15 cellular contexts compared by ENCODE assay signal in genomic region chr11:70544774-70545625, GRCh38.
A peak's percentile ranks its signal among the peaks of the same experiment; 100 is the strongest.
DNase-seq lines count a peak whose midpoint lies in the region; ATAC-seq, FAIRE-seq and TF ChIP-seq lines count a peak whose summit lies in the region.
"Had no signal": no experiment of that assay in that cellular context is flagged by ENCODE, and none has a peak within 500 bp of the region (broad histone marks: within the 10 kb centered on the region; RNA-seq: fewer than 3 reads in every experiment).

No MANE protein-coding gene starts in this region.

- FAIRE-seq in urothelium cell line (lab: Jason Lieb, UNC), result no peak

- no peaks in the 10 kb centered on the region for H3K4me1 ChIP-seq in lower lobe of right lung
- H3K4me1 ChIP-seq: colonic mucosa, esophagus muscularis mucosa, tibial nerve had no signal

- no peak overlapping the region for H3K27ac ChIP-seq in lower lobe of right lung
- H3K27ac ChIP-seq: colonic mucosa, esophagus muscularis mucosa, tibial nerve had no signal

- no peak for TF ChIP-seq CTCF in lower lobe of right lung (IDR thresholded peaks at IDR 0.05)

- no peaks in the 10 kb centered on the region for H3K36me3 ChIP-seq in lower lobe of right lung
- H3K36me3 ChIP-seq: colonic mucosa, esophagus muscularis mucosa, tibial nerve had no signal

- no peak overlapping the region for H3K4me3 ChIP-seq in lower lobe of right lung
- H3K4me3 ChIP-seq: colonic mucosa, esophagus muscularis mucosa, tibial nerve had no signal

- no peak for ATAC-seq in Right ventricle myocardium inferior
- no peak for ATAC-seq in Right ventricle myocardium superior (ENCODE audit: poor library complexity)
- ATAC-seq in lower lobe of right lung, result no peak
- ATAC-seq in HG02798 (IDR thresholded peaks at IDR 0.05; ENCODE audit: poor library complexity, unreplicated experiment), result no peak

- H3K27me3 ChIP-seq in lower lobe of right lung (ENCODE audit: low read depth), result no peaks in the 10 kb centered on the region
- H3K27me3 ChIP-seq: colonic mucosa, tibial nerve had no signal

- no peaks in the 10 kb centered on the region for H3K9me3 ChIP-seq in lower lobe of right lung
- H3K9me3 ChIP-seq: colonic mucosa had no signal

- intact Hi-C loops in Right ventricle myocardium inferior (cut with DNase I), result no loop called here
- intact Hi-C loops in Right ventricle myocardium superior (cut with DNase I), result no loop called here
- intact Hi-C loops in lower lobe of right lung (cut with DNase I), result no loop called here

- DNase-seq in Right ventricle myocardium inferior (ENCODE audit: missing footprints) (peak; percentile 44), Right ventricle myocardium superior (no peak), astrocyte of the hippocampus (ENCODE audit: low read depth, low spot score) (peak; percentile 93), lower lobe of right lung (peak; percentile 38), urothelium cell line (ENCODE audit: low spot score) (peak; percentile 74), NK-92 (lab: John Stamatoyannopoulos, UW; ENCODE audit: unreplicated experiment) (no peak), T-helper 9 cell (no peak)
- DNase-seq: ACHN; activated T-cell treated with anti-CD3 and anti-CD28 coated beads for 4 hours; colonic mucosa; NCI-H2029 treated with DMSO at 0.1 percent for 48 hours; stimulated activated CD8-positive, alpha-beta memory T cell treated with anti-CD3 and anti-CD28 coated beads, Interleukin-4, amount 100 ng/mL, for 48 hours had no signal

Comparison
In these comparisons a context has a peak if more than half of its experiments do, and no peak if none do; other contexts are left out.
1. DNase-seq: peak in Right ventricle myocardium inferior (single experiment), astrocyte of the hippocampus (single experiment), lower lobe of right lung (single experiment) and urothelium cell line (single experiment); none in Right ventricle myocardium superior (single experiment), NK-92 (single experiment) and T-helper 9 cell (single experiment).